ENCODE assay signal across 1 cellular context in genomic region chr1:167628754-167629515, GRCh38.
A peak's percentile ranks its signal among the peaks of the same experiment; 100 is the strongest.
TF ChIP-seq lines count a peak whose summit lies in the region.

No MANE protein-coding gene starts in this region.

TF ChIP-seq in K562, 482 proteins besides CTCF, POLR2A, EP300 and RAD21 (continued from another document and continues in another):
- TF ChIP-seq, protein P1, sequence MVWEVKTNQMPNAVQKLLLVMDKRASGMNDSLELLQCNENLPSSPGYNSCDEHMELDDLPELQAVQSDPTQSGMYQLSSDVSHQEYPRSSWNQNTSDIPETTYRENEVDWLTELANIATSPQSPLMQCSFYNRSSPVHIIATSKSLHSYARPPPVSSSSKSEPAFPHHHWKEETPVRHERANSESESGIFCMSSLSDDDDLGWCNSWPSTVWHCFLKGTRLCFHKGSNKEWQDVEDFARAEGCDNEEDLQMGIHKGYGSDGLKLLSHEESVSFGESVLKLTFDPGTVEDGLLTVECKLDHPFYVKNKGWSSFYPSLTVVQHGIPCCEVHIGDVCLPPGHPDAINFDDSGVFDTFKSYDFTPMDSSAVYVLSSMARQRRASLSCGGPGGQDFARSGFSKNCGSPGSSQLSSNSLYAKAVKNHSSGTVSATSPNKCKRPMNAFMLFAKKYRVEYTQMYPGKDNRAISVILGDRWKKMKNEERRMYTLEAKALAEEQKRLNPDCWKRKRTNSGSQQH (CRISPR knock-in tag; IDR thresholded peaks at IDR 0.05): no peak
- TF ChIP-seq HNRNPUL1 (IDR thresholded peaks at IDR 0.05; ENCODE audit: low read length): no peak
- 0 out of 2 replicates have a peak, but pooled peaks have one; percentile 49 for TF ChIP-seq CREB5 (CRISPR knock-in tag; IDR thresholded peaks at IDR 0.05)
- TF ChIP-seq NFRKB (IDR thresholded peaks at IDR 0.05; ENCODE audit: low read depth): 0 out of 2 replicates have a peak, but pooled peaks have one; percentile 27
- no peak for TF ChIP-seq ATF1 (CRISPR knock-in tag; IDR thresholded peaks at IDR 0.05)
- no peak for TF ChIP-seq ATF1 (tag; IDR thresholded peaks at IDR 0.05)
- no peak for TF ChIP-seq NR1H2 (CRISPR knock-in tag; IDR thresholded peaks at IDR 0.05)
- TF ChIP-seq BRF1 (IDR thresholded peaks at IDR 0.05; ENCODE audit: borderline replicate concordance, extremely low read depth, insufficient read length): no peak
- no peak for TF ChIP-seq CBFA2T3 (IDR thresholded peaks at IDR 0.05)
- no peak for TF ChIP-seq ZNF24 (IDR thresholded peaks at IDR 0.05)
- TF ChIP-seq ZBTB9 (CRISPR knock-in tag; IDR thresholded peaks at IDR 0.05): no peak
- no peak for TF ChIP-seq ESRRA (IDR thresholded peaks at IDR 0.05; ENCODE audit: borderline replicate concordance, low read depth)
- no peak for TF ChIP-seq RB1 (IDR thresholded peaks at IDR 0.05; ENCODE audit: low read depth)
- no peak for TF ChIP-seq CBX5 (IDR thresholded peaks at IDR 0.05; ENCODE audit: borderline replicate concordance, low read depth)
- TF ChIP-seq MLX (CRISPR knock-in tag; conservative IDR thresholded peaks at IDR 0.05): no peak
- TF ChIP-seq PTRF (tag; IDR thresholded peaks at IDR 0.05): peak; percentile 70
- TF ChIP-seq NCOR1 (IDR thresholded peaks at IDR 0.05): no peak
- TF ChIP-seq XRCC4 (IDR thresholded peaks at IDR 0.05; ENCODE audit: extremely low read depth, insufficient read depth, insufficient read length): no peak
- TF ChIP-seq ZNF79 (CRISPR knock-in tag; IDR thresholded peaks at IDR 0.05; ENCODE audit: low read depth): no peak
- no peak for TF ChIP-seq ZNF224 (CRISPR knock-in tag; IDR thresholded peaks at IDR 0.05)
- TF ChIP-seq CHD4 (IDR thresholded peaks at IDR 0.05; ENCODE audit: insufficient read depth, insufficient replicate concordance, low read depth, low read length, poor library complexity, severe bottlenecking): peak; percentile 49
- TF ChIP-seq, protein P2, sequence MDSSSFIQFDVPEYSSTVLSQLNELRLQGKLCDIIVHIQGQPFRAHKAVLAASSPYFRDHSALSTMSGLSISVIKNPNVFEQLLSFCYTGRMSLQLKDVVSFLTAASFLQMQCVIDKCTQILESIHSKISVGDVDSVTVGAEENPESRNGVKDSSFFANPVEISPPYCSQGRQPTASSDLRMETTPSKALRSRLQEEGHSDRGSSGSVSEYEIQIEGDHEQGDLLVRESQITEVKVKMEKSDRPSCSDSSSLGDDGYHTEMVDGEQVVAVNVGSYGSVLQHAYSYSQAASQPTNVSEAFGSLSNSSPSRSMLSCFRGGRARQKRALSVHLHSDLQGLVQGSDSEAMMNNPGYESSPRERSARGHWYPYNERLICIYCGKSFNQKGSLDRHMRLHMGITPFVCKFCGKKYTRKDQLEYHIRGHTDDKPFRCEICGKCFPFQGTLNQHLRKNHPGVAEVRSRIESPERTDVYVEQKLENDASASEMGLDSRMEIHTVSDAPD (CRISPR knock-in tag; IDR thresholded peaks at IDR 0.05): no peak
- no peak for TF ChIP-seq NFATC3 (IDR thresholded peaks at IDR 0.05)
- no peak for TF ChIP-seq NFE2 (IDR thresholded peaks at IDR 0.05; ENCODE audit: low read depth)
- no peak for TF ChIP-seq ZFP36 (IDR thresholded peaks at IDR 0.05; ENCODE audit: low read depth, low read length, partially characterized antibody)
- no peak for TF ChIP-seq NUFIP1 (IDR thresholded peaks at IDR 0.05; ENCODE audit: partially characterized antibody)
- TF ChIP-seq HDAC6 (IDR thresholded peaks at IDR 0.05; ENCODE audit: low read depth, low read length): no peak
- no peak for TF ChIP-seq PCBP2 (IDR thresholded peaks at IDR 0.05; ENCODE audit: low read depth, low read length, poor library complexity, severe bottlenecking)
- no peak for TF ChIP-seq SNIP1 (IDR thresholded peaks at IDR 0.05; ENCODE audit: low read depth)
- 0 out of 2 replicates have a peak, but pooled peaks have one; percentile 1 for TF ChIP-seq ZNF644 (tag; IDR thresholded peaks at IDR 0.05; ENCODE audit: low read depth)
- no peak for TF ChIP-seq KLF6 (CRISPR knock-in tag; IDR thresholded peaks at IDR 0.05; ENCODE audit: borderline replicate concordance)
- no peak for TF ChIP-seq TOE1 (IDR thresholded peaks at IDR 0.05; ENCODE audit: borderline replicate concordance)
- no peak for TF ChIP-seq TOE1 (CRISPR knock-in tag; IDR thresholded peaks at IDR 0.05; ENCODE audit: borderline replicate concordance, low read depth)
- no peak for TF ChIP-seq ZNF274 (IDR thresholded peaks at IDR 0.05; ENCODE audit: borderline replicate concordance, low read depth, low read length)
- TF ChIP-seq DEAF1 (CRISPR knock-in tag; IDR thresholded peaks at IDR 0.05): no peak
- TF ChIP-seq SMAD3 (CRISPR knock-in tag; conservative IDR thresholded peaks at IDR 0.05): no peak
- TF ChIP-seq KAT8 (IDR thresholded peaks at IDR 0.05; ENCODE audit: low read depth): no peak
- TF ChIP-seq FOXA3 (CRISPR knock-in tag; conservative IDR thresholded peaks at IDR 0.05 in 1 of 2, IDR thresholded peaks at IDR 0.05 in 1 of 2): 0 out of 4 replicates have a peak, but pooled peaks of 1 of the 2 experiments have one; percentile 28
- 0 out of 2 replicates have a peak, but pooled peaks have one; percentile 56 for TF ChIP-seq MECOM (CRISPR knock-in tag; IDR thresholded peaks at IDR 0.05)
- no peak for TF ChIP-seq GMEB1 (CRISPR knock-in tag; IDR thresholded peaks at IDR 0.05)
- TF ChIP-seq ELF1 (tag; IDR thresholded peaks at IDR 0.05): no peak
- no peak for TF ChIP-seq MCM5 (IDR thresholded peaks at IDR 0.05; ENCODE audit: low read depth)
- 0 out of 2 replicates have a peak, but pooled peaks have one; percentile 15 for TF ChIP-seq JUND (IDR thresholded peaks at IDR 0.05; ENCODE audit: borderline replicate concordance, low read depth, low read length)
- TF ChIP-seq JUND (tag; IDR thresholded peaks at IDR 0.05; ENCODE audit: borderline replicate concordance, low read depth, low read length): no peak
- no peak for TF ChIP-seq DIDO1 (tag; IDR thresholded peaks at IDR 0.05; ENCODE audit: low read depth)
- TF ChIP-seq HNRNPH1 (optimal IDR thresholded peaks at IDR 0.05; ENCODE audit: low read depth, low read length): no peak
- no peak for TF ChIP-seq SRSF3 (IDR thresholded peaks at IDR 0.05; ENCODE audit: insufficient read depth, low read length)
- no peak for TF ChIP-seq GTF2B (IDR thresholded peaks at IDR 0.05; ENCODE audit: extremely low read depth, insufficient read length)
- TF ChIP-seq, protein P3, sequence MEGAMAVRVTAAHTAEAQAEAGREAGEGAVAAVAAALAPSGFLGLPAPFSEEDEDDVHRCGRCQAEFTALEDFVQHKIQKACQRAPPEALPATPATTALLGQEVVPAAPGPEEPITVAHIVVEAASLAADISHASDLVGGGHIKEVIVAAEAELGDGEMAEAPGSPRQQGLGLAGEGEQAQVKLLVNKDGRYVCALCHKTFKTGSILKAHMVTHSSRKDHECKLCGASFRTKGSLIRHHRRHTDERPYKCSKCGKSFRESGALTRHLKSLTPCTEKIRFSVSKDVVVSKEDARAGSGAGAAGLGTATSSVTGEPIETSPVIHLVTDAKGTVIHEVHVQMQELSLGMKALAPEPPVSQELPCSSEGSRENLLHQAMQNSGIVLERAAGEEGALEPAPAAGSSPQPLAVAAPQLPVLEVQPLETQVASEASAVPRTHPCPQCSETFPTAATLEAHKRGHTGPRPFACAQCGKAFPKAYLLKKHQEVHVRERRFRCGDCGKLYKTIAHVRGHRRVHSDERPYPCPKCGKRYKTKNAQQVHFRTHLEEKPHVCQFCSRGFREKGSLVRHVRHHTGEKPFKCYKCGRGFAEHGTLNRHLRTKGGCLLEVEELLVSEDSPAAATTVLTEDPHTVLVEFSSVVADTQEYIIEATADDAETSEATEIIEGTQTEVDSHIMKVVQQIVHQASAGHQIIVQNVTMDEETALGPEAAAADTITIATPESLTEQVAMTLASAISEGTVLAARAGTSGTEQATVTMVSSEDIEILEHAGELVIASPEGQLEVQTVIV (CRISPR knock-in tag; IDR thresholded peaks at IDR 0.05; ENCODE audit: borderline replicate concordance): 0 out of 2 replicates have a peak, but pooled peaks have one; percentile 24
- TF ChIP-seq RNF2 (IDR thresholded peaks at IDR 0.05): no peak
- TF ChIP-seq CAMTA2 (CRISPR knock-in tag; conservative IDR thresholded peaks at IDR 0.05): no peak
- TF ChIP-seq IRF9 (tag; IDR thresholded peaks at IDR 0.05): no peak
- TF ChIP-seq DDX20 (tag; IDR thresholded peaks at IDR 0.05; ENCODE audit: low read depth): 0 out of 2 replicates have a peak, but pooled peaks have one; percentile 49
- no peak for TF ChIP-seq MTA3 (IDR thresholded peaks at IDR 0.05; ENCODE audit: borderline replicate concordance)
- TF ChIP-seq ZNF583 (CRISPR knock-in tag; IDR thresholded peaks at IDR 0.05): no peak
- no peak for TF ChIP-seq ERF (CRISPR knock-in tag; IDR thresholded peaks at IDR 0.05)
- TF ChIP-seq, protein P4, sequence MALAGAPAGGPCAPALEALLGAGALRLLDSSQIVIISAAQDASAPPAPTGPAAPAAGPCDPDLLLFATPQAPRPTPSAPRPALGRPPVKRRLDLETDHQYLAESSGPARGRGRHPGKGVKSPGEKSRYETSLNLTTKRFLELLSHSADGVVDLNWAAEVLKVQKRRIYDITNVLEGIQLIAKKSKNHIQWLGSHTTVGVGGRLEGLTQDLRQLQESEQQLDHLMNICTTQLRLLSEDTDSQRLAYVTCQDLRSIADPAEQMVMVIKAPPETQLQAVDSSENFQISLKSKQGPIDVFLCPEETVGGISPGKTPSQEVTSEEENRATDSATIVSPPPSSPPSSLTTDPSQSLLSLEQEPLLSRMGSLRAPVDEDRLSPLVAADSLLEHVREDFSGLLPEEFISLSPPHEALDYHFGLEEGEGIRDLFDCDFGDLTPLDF (CRISPR knock-in tag; IDR thresholded peaks at IDR 0.05): no peak
